Comparison of ENCODE assay signal across 3 cellular contexts in genomic region chr12:72549184-72549583, GRCh38.
"Had no signal": no experiment of that assay in that cellular context is flagged by ENCODE, and none has a peak within 500 bp of the region (broad histone marks: within the 10 kb centered on the region; RNA-seq: fewer than 3 reads in every experiment).

No MANE protein-coding gene starts in this region.

- DNase-seq: GDM1, GF-D8 had no signal

- ATAC-seq: GM12878 had no signal

- H3K4me3 ChIP-seq: GM12878 had no signal
